8 cellular contexts compared by ENCODE assay signal in genomic region chr12:116916714-116917114, GRCh38. TPM values are rescaled to one million over a fixed set of nuclear protein-coding genes. Genes with fewer than 3 reads are reported as not detected.
DNase-seq lines count a peak whose midpoint lies in the region; ATAC-seq and TF ChIP-seq lines count a peak whose summit lies in the region.

No MANE protein-coding gene starts in this region.

- peak overlapping the region in 6 of 8 donors; percentile 17 to 81 (median 56) for H3K27ac Mint-ChIP-seq in CD8-positive, alpha-beta memory T cell

- H3K36me3 Mint-ChIP-seq in CD8-positive, alpha-beta memory T cell: peaks cover 0 to 6% (median 1%) of the 10 kb centered on the region in 3 donors

- H3K9me3 ChIP-seq in CD8-positive, alpha-beta memory T cell (ENCODE audit: low read length): no peaks in the 10 kb centered on the region
- H3K9me3 ChIP-seq in adrenal gland (replicated peaks in 1 of 3) (no peaks in the 10 kb centered on the region), lower lobe of right lung (no peaks in the 10 kb centered on the region)

- CTCF ChIA-PET in CD8-positive, alpha-beta memory T cell (lab: Charles Lee): no interaction called here

- H3K27ac ChIP-seq in CD8-positive, alpha-beta memory T cell (ENCODE audit: low read depth, low read length): no peak overlapping the region
- H3K27ac ChIP-seq in adrenal gland (no peak overlapping the region), lower lobe of right lung (no peak overlapping the region)

- H3K36me3 ChIP-seq in CD8-positive, alpha-beta memory T cell (ENCODE audit: insufficient read depth, low read length): no peaks in the 10 kb centered on the region
- H3K36me3 ChIP-seq in adrenal gland (replicated peaks in 1 of 2) (no peaks in the 10 kb centered on the region), lower lobe of right lung (no peaks in the 10 kb centered on the region)

- intact Hi-C loops in adrenal gland (cut with DNase I): no loop called here
- intact Hi-C loops in lower lobe of right lung (cut with DNase I): no loop called here

- peak in 4 of 5 donors; percentile 12 to 74 (median 51) for DNase-seq in CD8-positive, alpha-beta memory T cell
- DNase-seq in GM19240 (ENCODE audit: insufficient read length, low spot score) (peak; percentile 35), RPMI8226 (peak; percentile 84), adrenal gland (peak; percentile 17 to 76 (median 42)), lower lobe of right lung (peak; percentile 65), nucleus accumbens (lab: John Stamatoyannopoulos, UW) (no peak), T-helper 9 cell (no peak)

- H3K27me3 Mint-ChIP-seq in CD8-positive, alpha-beta memory T cell: no peaks in the 10 kb centered on the region

- H3K9me3 Mint-ChIP-seq in CD8-positive, alpha-beta memory T cell: peaks cover 0 to 1% (median 0%) of the 10 kb centered on the region in 5 donors

- peaks cover 43% of the 10 kb centered on the region for H3K4me1 ChIP-seq in CD8-positive, alpha-beta memory T cell (ENCODE audit: insufficient read depth, low read length)
- peaks cover 0 to 2% of the 10 kb centered on the region in 2 donors for H3K4me1 ChIP-seq in adrenal gland (replicated peaks in 1 of 2)
- H3K4me1 ChIP-seq in lower lobe of right lung: peaks cover 32% of the 10 kb centered on the region

- TF ChIP-seq POLR2A in adrenal gland (IDR thresholded peaks at IDR 0.05): no peak

- no peak overlapping the region for H3K4me3 ChIP-seq in CD8-positive, alpha-beta memory T cell (ENCODE audit: low read length)
- H3K4me3 ChIP-seq in adrenal gland (no peak overlapping the region), lower lobe of right lung (no peak overlapping the region)

- TF ChIP-seq CTCF in adrenal gland (IDR thresholded peaks at IDR 0.05): peak in 3 of 6 experiments; percentile 32 to 52 (median 46)
- no peak for TF ChIP-seq CTCF in lower lobe of right lung (IDR thresholded peaks at IDR 0.05)

- H3K4me1 Mint-ChIP-seq in CD8-positive, alpha-beta memory T cell: peaks cover 57 to 88% (median 85%) of the 10 kb centered on the region in 3 donors

- peak overlapping the region; percentile 36 to 90 (median 44) for H3K4me3 Mint-ChIP-seq in CD8-positive, alpha-beta memory T cell

- POLR2A ChIA-PET in CD8-positive, alpha-beta memory T cell (lab: Charles Lee): interaction anchor here (0.6 kb wide), 1 partner anchor 253 kb away, joined by 6 read pairs; no protein-coding TSS in a partner anchor

- ATAC-seq in HG03354 (IDR thresholded peaks at IDR 0.05; ENCODE audit: poor library complexity, severe bottlenecking, unreplicated experiment): peak; percentile 93
- ATAC-seq in lower lobe of right lung: peak; percentile 94 to 95

- H3K27me3 ChIP-seq in CD8-positive, alpha-beta memory T cell (ENCODE audit: insufficient read depth, low read length, poor library complexity, severe bottlenecking): no peaks in the 10 kb centered on the region
- H3K27me3 ChIP-seq in adrenal gland (no peaks in the 10 kb centered on the region), lower lobe of right lung (ENCODE audit: low read depth) (no peaks in the 10 kb centered on the region)

- 52 to 68% (median 55%) methylated on average over 3 to 5 of the region's 5 CpGs for WGBS in adrenal gland, 4 donors

RNA-seq across cellular contexts. Expression of gene FBXW8, which starts 6.0 kb away (rescaled TPM):
- 10 to 100 TPM in 1 of 2 experiments, 1 to 10 TPM in 1; 9.3 to 10.2 TPM for total RNA-seq in CD8-positive, alpha-beta memory T cell
- polyA plus RNA-seq in CD8-positive, alpha-beta memory T cell: 6.8 TPM
- 10 to 100 TPM; 13.8 to 19.1 (median 16.5) TPM for total RNA-seq in adrenal gland
- polyA plus RNA-seq in adrenal gland: 1 to 10 TPM; 2.9 to 9.7 (median 4.2) TPM
- total RNA-seq in lower lobe of right lung: 16.4 TPM

RNA-seq across cellular contexts. Expression of gene HRK, which starts 35.5 kb away (rescaled TPM):
- total RNA-seq in CD8-positive, alpha-beta memory T cell: not detected
- polyA plus RNA-seq in CD8-positive, alpha-beta memory T cell: not detected
- 1 to 10 TPM in 1 of 8 donors, under 1 TPM in 4, not detected in 3; 0.14 to 1.1 (median 0.24) TPM for total RNA-seq in adrenal gland
- under 1 TPM; 0.09 to 0.48 (median 0.20) TPM for polyA plus RNA-seq in adrenal gland
- total RNA-seq in lower lobe of right lung: 0.18 TPM

Comparison
In these comparisons a context has a peak if more than half of its experiments do, and no peak if none do; other contexts are left out.
1. DNase-seq: peak in CD8-positive, alpha-beta memory T cell (4 of 5), GM19240 (single experiment), RPMI8226 (single experiment), adrenal gland (7 of 7) and lower lobe of right lung (single experiment); none in nucleus accumbens (0 of 56) and T-helper 9 cell (single experiment).